Comparison of ENCODE assay signal across 13 cellular contexts in the genomic region with DNA sequence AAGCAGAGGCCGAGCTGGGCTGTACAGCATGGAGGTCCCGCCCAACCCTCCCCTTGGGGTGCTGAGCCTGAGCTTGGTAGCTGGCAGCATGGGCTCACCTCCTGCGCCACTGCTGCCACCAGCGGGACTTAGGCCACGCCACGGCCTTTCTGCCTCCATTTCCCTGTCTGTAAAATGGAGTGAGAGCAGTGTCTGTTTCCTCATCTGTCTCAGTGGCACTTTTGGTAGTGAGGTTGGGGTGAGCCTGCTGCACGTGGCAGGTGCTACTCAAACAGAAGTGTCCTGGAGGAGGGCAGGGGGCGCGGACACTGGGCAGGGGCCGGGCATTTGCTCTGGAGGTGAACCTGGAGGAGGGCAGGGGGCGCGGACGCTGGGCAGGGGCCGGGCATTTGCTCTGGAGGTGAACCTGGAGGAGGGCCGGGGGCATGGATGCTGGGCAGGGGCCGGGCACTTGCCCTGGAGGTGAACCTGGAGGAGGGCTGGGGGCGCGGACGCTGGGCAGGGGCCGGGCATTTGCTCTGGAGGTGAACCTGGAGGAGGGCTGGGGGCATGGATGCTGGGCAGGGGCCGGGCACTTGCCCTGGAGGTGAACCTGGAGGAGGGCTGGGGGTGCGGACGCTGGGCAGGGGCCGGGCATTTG. TPM values are rescaled to one million over a fixed set of nuclear protein-coding genes. Genes with fewer than 3 reads are reported as not detected.
DNase-seq lines count a peak whose midpoint lies in the region; ATAC-seq and TF ChIP-seq lines count a peak whose summit lies in the region.
"Not testable (repeated sequence)": the region's sequence is repeated elsewhere in the genome, so short reads cannot be mapped to it uniquely, and the experiment has no call there.
"Had no signal": no experiment of that assay in that cellular context is flagged by ENCODE, and none has a peak within 500 bp of the region (broad histone marks: within the 10 kb centered on the region; RNA-seq: fewer than 3 reads in every experiment).

No MANE protein-coding gene starts in this region.

- H4K20me1 ChIP-seq in osteoblast (ENCODE audit: insufficient read depth, low read length): not testable (repeated sequence)

- not testable (repeated sequence) for H3K27me3 ChIP-seq in osteoblast (ENCODE audit: insufficient read depth, low read length)

- H3K79me2 ChIP-seq in osteoblast (ENCODE audit: insufficient read depth, low read length): not testable (repeated sequence)

- DNase-seq in D341Med (ENCODE audit: low spot score) (peak; percentile 27), Right ventricle myocardium superior (peak; percentile 26), islet precursor cell (peak; percentile 22), osteoblast (ENCODE audit: insufficient read length, low spot score, missing footprints) (peak; percentile 78)
- DNase-seq in activated CD8-positive, alpha-beta memory T cell treated with anti-CD3 and anti-CD28 coated beads for 24 hours: peak; percentile 41

- not testable (repeated sequence) for ATAC-seq in Right ventricle myocardium superior (ENCODE audit: poor library complexity)

- H3K27ac ChIP-seq in osteoblast (ENCODE audit: low read depth, low read length): not testable (repeated sequence)

- H3K4me2 ChIP-seq in osteoblast (ENCODE audit: insufficient read depth, low read length): not testable (repeated sequence)

- H3K36me3 ChIP-seq in osteoblast (ENCODE audit: insufficient read depth, low read length): peaks cover 48% of the 10 kb centered on the region

- H3K9me3 ChIP-seq in osteoblast (ENCODE audit: low read depth, low read length): not testable (repeated sequence)

- intact Hi-C loops in Right ventricle myocardium superior (cut with DNase I): not testable (repeated sequence)

- TF ChIP-seq CTCF in osteoblast (IDR thresholded peaks at IDR 0.05; ENCODE audit: extremely low read depth, low read depth, low read length): not testable (repeated sequence)

- not testable (repeated sequence) for H2AFZ ChIP-seq in osteoblast (ENCODE audit: low read length)

- H3K4me3 ChIP-seq in osteoblast (ENCODE audit: insufficient read depth, low read length): not testable (repeated sequence)

- not testable (repeated sequence) for H3K4me1 ChIP-seq in osteoblast (ENCODE audit: insufficient read depth, low read length)

RNA-seq across cellular contexts. Expression of gene SBF1, which starts 41.8 kb away (rescaled TPM):
- 46.6 TPM for total RNA-seq in Right ventricle myocardium superior
- total RNA-seq in osteoblast: 74.3 and 93.0 TPM in 2 replicates

RNA-seq across cellular contexts. Expression of gene ADM2, which starts 48.4 kb away (rescaled TPM):
- total RNA-seq in Right ventricle myocardium superior (not detected), osteoblast (9.1 and 9.4 TPM in 2 replicates)
- total RNA-seq: A172, G401 had no signal

RNA-seq across cellular contexts. Expression of gene MIOX, which starts 53.7 kb away (rescaled TPM):
- total RNA-seq in Right ventricle myocardium superior (not detected), osteoblast (under 0.01 TPM in 1 of 2 replicates, not detected in the other)
- total RNA-seq: A172; B cell; Caco-2; CD4-positive, alpha-beta T cell; CD8-positive, alpha-beta T cell; Daoy; GM12878 had no signal

Comparison
In these comparisons a context has a peak if more than half of its experiments do, and no peak if none do; other contexts are left out.
1. DNase-seq: peak in every context shown above with its lines; median percentile 78 in osteoblast; 41 in activated CD8-positive, alpha-beta memory T cell treated with anti-CD3 and anti-CD28 coated beads for 24 hours; 27 in D341Med; 26 in Right ventricle myocardium superior; 22 in islet precursor cell.